ENCODE assay signal across 6 cellular contexts in the genomic region with DNA sequence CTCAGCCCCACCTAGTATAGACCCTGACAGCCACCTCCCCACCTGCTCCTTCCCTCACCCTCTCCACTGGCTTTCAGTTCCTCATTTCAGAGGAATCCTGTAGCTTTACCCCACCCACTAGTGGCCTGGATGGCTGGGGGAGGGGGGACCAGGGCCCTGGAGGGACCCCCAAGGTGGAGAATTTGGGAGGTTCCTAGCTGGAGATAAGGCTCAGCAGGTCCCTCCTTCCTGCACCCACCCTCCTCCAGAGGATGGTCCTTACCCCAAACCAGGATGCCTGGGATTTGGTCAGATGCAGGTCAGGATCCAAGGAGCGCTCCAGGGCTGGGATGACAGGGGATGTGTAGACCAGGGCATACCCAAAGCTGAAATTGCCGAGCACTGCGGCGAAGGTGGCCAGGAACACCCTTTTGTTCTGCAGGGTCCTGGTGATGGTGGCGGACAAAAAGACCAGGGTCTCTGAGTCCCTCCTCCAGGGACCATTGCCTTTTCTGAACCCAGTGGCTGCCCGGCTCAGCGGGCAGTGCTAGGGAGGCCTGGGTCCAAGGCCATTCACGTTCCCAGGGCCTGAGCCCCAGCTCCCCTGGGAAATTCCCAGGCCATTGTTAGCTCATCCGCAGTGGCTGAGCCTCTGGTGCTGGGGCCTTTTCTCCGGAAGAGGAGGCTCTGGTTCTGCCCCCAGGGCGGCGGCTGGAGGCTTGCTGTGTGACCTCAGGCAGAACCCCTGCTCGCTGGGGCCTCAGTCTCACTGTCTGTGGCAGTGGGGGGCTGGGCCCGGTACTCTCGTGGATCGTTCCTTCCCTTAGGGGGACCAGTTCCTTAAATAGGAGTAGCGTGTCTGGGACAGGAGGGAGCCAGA. TPM values are rescaled to one million over a fixed set of nuclear protein-coding genes. Genes with fewer than 3 reads are reported as not detected.
DNase-seq lines count a peak whose midpoint lies in the region; ATAC-seq lines count a peak whose summit lies in the region.

No MANE protein-coding gene starts in this region.

- H3K4me3 ChIP-seq in mesodermal cell (ENCODE audit: extremely low read depth, insufficient read depth, low read length, poor library complexity, severe bottlenecking) = peak overlapping the region; percentile 87

- no peaks in the 10 kb centered on the region for H3K9me3 ChIP-seq in mesodermal cell (ENCODE audit: control insufficient read depth, low read length)

- 29 to 32% methylated on average over 14 to 16 of the region's 17 CpGs for WGBS in mesodermal cell (ENCODE audit: insufficient coverage in 2 of 2), 2 experiments

- peak overlapping the region; percentile 63 for H3K27ac ChIP-seq in angular gyrus (ENCODE audit: low read depth, low read length)
- H3K27ac ChIP-seq in mesodermal cell (ENCODE audit: low read depth, low read length, severe bottlenecking) = peak overlapping the region; percentile 45

- peaks cover 44% of the 10 kb centered on the region for H3K36me3 ChIP-seq in mesodermal cell (ENCODE audit: control insufficient read depth, insufficient read depth, low read length)

- peaks cover 15% of the 10 kb centered on the region for H3K4me1 ChIP-seq in mesodermal cell (ENCODE audit: control insufficient read depth, insufficient read depth, low read length, poor library complexity, severe bottlenecking)

- ATAC-seq in HG03196 (IDR thresholded peaks at IDR 0.05; ENCODE audit: unreplicated experiment) = peak; percentile 35

- DNase-seq in NCI-H2081 (lab: John Stamatoyannopoulos, UW) (peak; percentile 6 to 26), NCI-H2081 treated with DMSO at 0.1 percent for 48 hours (lab: John Stamatoyannopoulos, UW) (no peak), activated gamma-delta T cell treated with Interleukin-2 at 50 U/mL for 16 hours (no peak)

RNA-seq across cellular contexts. Expression of gene SLC2A6, which starts 0.7 kb away (rescaled TPM):
- 18.3 TPM for polyA plus RNA-seq in mesodermal cell (2013, experiment 1 of 2)
- polyA plus RNA-seq in mesodermal cell (2013, experiment 2 of 2) = 15.1 TPM

RNA-seq across cellular contexts. Expression of gene CACFD1, which starts 18.4 kb away (rescaled TPM):
- polyA plus RNA-seq in mesodermal cell (2013, experiment 1 of 2) = 14.7 TPM
- polyA plus RNA-seq in mesodermal cell (2013, experiment 2 of 2) = 12.6 TPM

RNA-seq across cellular contexts. Expression of gene MYMK, which starts 46.5 kb away (rescaled TPM):
- polyA plus RNA-seq in mesodermal cell (2013, experiment 1 of 2) = not detected
- not detected for polyA plus RNA-seq in mesodermal cell (2013, experiment 2 of 2)

RNA-seq across cellular contexts. Expression of gene ADAMTS13, which starts 56.1 kb away (rescaled TPM):
- 17.5 TPM for polyA plus RNA-seq in mesodermal cell (2013, experiment 1 of 2)
- polyA plus RNA-seq in mesodermal cell (2013, experiment 2 of 2) = 18.4 TPM

RNA-seq across cellular contexts. Expression of gene ADAMTSL2, which starts 56.3 kb away (rescaled TPM):
- polyA plus RNA-seq in mesodermal cell (2013, experiment 1 of 2) = 30.7 TPM
- polyA plus RNA-seq in mesodermal cell (2013, experiment 2 of 2) = 30.4 TPM

Comparison
In these comparisons a context has a peak if more than half of its experiments do, and no peak if none do; other contexts are left out.
1. DNase-seq: peak in NCI-H2081 (2 of 2); none in NCI-H2081 treated with DMSO at 0.1 percent for 48 hours (single experiment) and activated gamma-delta T cell treated with Interleukin-2 at 50 U/mL for 16 hours (single experiment).